7 cellular contexts compared by ENCODE assay signal in the genomic region with DNA sequence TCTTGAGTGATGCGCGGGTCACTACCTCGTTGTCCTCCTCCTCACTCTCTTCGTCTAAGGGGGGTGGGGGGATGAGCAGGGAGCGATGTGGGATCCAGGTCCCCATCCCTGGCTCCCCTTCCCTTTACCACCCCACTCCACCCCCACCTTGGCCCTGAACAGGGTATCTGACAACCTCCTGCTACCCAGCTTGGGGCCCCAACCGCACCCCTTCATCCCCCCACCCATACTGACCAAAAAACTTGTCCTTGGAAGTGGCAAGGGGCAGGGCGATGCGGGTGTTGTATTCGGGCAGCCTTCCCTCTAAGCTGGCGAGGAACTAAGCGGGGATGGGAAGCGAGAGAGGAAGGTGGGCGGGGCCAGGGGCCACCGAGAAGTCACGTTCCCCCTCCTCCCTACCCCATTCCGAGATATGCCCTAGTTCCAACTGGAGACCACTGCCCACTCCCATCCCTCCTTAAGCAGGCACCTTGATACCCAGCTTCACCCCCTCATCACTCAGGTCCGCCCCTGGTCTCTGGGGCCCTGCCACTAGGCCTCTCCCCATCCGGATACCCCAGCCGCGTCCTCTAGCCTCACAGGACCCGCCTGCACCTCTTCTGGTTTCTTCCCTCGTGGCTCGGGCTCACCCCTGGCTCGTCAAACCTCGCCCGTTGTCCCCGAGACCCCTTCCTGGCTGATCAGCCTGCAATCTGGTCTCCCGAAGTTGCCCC. TPM values are rescaled to one million over a fixed set of nuclear protein-coding genes. Genes with fewer than 3 reads are reported as not detected.
DNase-seq lines count a peak whose midpoint lies in the region; ATAC-seq and TF ChIP-seq lines count a peak whose summit lies in the region.
"Had no signal": no experiment of that assay in that cellular context is flagged by ENCODE, and none has a peak within 500 bp of the region (broad histone marks: within the 10 kb centered on the region; RNA-seq: fewer than 3 reads in every experiment).

No MANE protein-coding gene starts in this region.

- CTCF ChIA-PET in AG04450 (lab: Charles Lee): interaction anchor here (0.6 to 1.9 kb wide), 4 partner anchors 14 to 128 kb away, joined by 3 to 9 read pairs (median 7); a partner anchor contains a TSS

- H3K4me3 ChIP-seq in AG04450 (ENCODE audit: low read depth, low read length): peak overlapping the region; percentile 22; the same call in 1 of the 2 replicates
- H3K4me3 ChIP-seq in SJCRH30: peak overlapping the region; percentile 42
- peak overlapping the region; percentile 7 to 28 for H3K4me3 ChIP-seq in left lung

- intact Hi-C loops in left lung (cut with DNase I): no loop called here

- H3K27ac ChIP-seq in AG04450 (ENCODE audit: low read depth, low read length): no peak overlapping the region
- H3K27ac ChIP-seq in SJCRH30: no peak overlapping the region
- H3K27ac ChIP-seq in left lung: peak overlapping the region in 1 of 2 donors; percentile 13

- H3K36me3 ChIP-seq in SJCRH30 (no peaks in the 10 kb centered on the region), left lung (no peaks in the 10 kb centered on the region)

- POLR2A ChIA-PET in AG04450 (lab: Yijun Ruan, JAX): no interaction called here

- H3K27me3 ChIP-seq in AG04450 (ENCODE audit: control insufficient read depth, insufficient read depth, low read length) (peaks cover 67% of the 10 kb centered on the region), SJCRH30 (0 out of 2 replicates have a peak, but pooled peaks cover 2% of the 10 kb centered on the region), left lung (peaks cover 4 to 81% of the 10 kb centered on the region in 2 donors)

- ATAC-seq in left lung: no peak
- no peak for ATAC-seq in GM21526 (IDR thresholded peaks at IDR 0.05; ENCODE audit: low FRiP score, unreplicated experiment)

- H3K4me1 ChIP-seq in SJCRH30: no peaks in the 10 kb centered on the region
- H3K4me1 ChIP-seq in left lung: peaks cover 17 to 45% of the 10 kb centered on the region in 2 donors

- no peak for DNase-seq in AG04450 (ENCODE audit: low read depth, low spot score)
- DNase-seq in SJCRH30: no peak
- no peak for DNase-seq in left lung
- no peak for DNase-seq in globus pallidus (ENCODE audit: low spot score)
- DNase-seq in kidney tubule cell (ENCODE audit: low spot score): no peak
- DNase-seq: NCI-H446 treated with DMSO at 0.1 percent for 48 hours had no signal

- no peak for TF ChIP-seq CTCF in AG04450 (IDR thresholded peaks at IDR 0.05; ENCODE audit: low read depth, low read length)
- no peak for TF ChIP-seq CTCF in left lung (IDR thresholded peaks at IDR 0.05)

- H3K9me3 ChIP-seq in AG04450 (ENCODE audit: control insufficient read depth, insufficient read depth, low read length): peaks cover 20% of the 10 kb centered on the region; the same call in 1 of the 2 replicates
- H3K9me3 ChIP-seq in SJCRH30 (replicated peaks): no peaks in the 10 kb centered on the region
- H3K9me3 ChIP-seq in left lung: no peaks in the 10 kb centered on the region

RNA-seq across cellular contexts. Expression of a gene that starts 1.9 kb away (rescaled TPM):
- polyA plus RNA-seq in AG04450 (2011; rRNA removed): 0.11 and 0.16 TPM in 2 replicates
- not detected in 2 replicates for polyA minus RNA-seq in AG04450 (2011; rRNA and poly(A)+ RNA removed)
- not detected in 2 replicates for total RNA-seq in SJCRH30 (2014; rRNA removed; shearing (Covaris generic))
- total RNA-seq in left lung: 10 to 100 TPM; 35.7 to 68.2 TPM

RNA-seq across cellular contexts. Expression of a gene that starts 13.9 kb away (rescaled TPM):
- 0.09 and 0.21 TPM in 2 replicates for polyA plus RNA-seq in AG04450 (2011; rRNA removed)
- 0.14 TPM in 1 of 2 replicates, not detected in the other for polyA minus RNA-seq in AG04450 (2011; rRNA and poly(A)+ RNA removed)
- total RNA-seq in SJCRH30 (2014; rRNA removed; shearing (Covaris generic)): 0.18 and 0.22 TPM in 2 replicates
- 1 to 10 TPM in 1 of 2 donors, under 1 TPM in 1; 0.55 to 2.1 TPM for total RNA-seq in left lung

RNA-seq across cellular contexts. Expression of a gene that starts 14.4 kb away (rescaled TPM):
- 125 and 165 TPM in 2 replicates for polyA plus RNA-seq in AG04450 (2011; rRNA removed)
- 134 and 184 TPM in 2 replicates for polyA minus RNA-seq in AG04450 (2011; rRNA and poly(A)+ RNA removed)
- 136 and 164 TPM in 2 replicates for total RNA-seq in SJCRH30 (2014; rRNA removed; shearing (Covaris generic))
- total RNA-seq in left lung: 100 to 1,000 TPM; 286 to 303 TPM

RNA-seq across cellular contexts. Expression of a gene that starts 36.9 kb away (rescaled TPM):
- polyA plus RNA-seq in AG04450 (2011; rRNA removed): 3.8 and 4.9 TPM in 2 replicates
- 2.1 and 2.7 TPM in 2 replicates for polyA minus RNA-seq in AG04450 (2011; rRNA and poly(A)+ RNA removed)
- total RNA-seq in SJCRH30 (2014; rRNA removed; shearing (Covaris generic)): 8.4 and 9.9 TPM in 2 replicates
- 10 to 100 TPM in 1 of 2 donors, 1 to 10 TPM in 1; 9.6 to 18.0 TPM for total RNA-seq in left lung

RNA-seq across cellular contexts. Expression of a gene that starts 46.6 kb away (rescaled TPM):
- 0.88 and 0.89 TPM in 2 replicates for polyA plus RNA-seq in AG04450 (2011; rRNA removed)
- polyA minus RNA-seq in AG04450 (2011; rRNA and poly(A)+ RNA removed): 0.30 and 0.51 TPM in 2 replicates
- 1.2 and 2.4 TPM in 2 replicates for total RNA-seq in SJCRH30 (2014; rRNA removed; shearing (Covaris generic))
- total RNA-seq in left lung: 1 to 10 TPM; 3.1 to 3.2 TPM

Comparison
In these comparisons a context has a peak if more than half of its experiments do, and no peak if none do; other contexts are left out.
1. RNA of a gene that starts 1.9 kb away (total RNA-seq): 35.7 to 68.2 TPM in left lung; not detected in SJCRH30; every median in the first group is over 10 times any median in the second.
2. Peak in every context shown above with its lines, with median percentiles within 50 percentile points of each other: H3K4me3 ChIP-seq.